11 cellular contexts compared by ENCODE assay signal in the genomic region with DNA sequence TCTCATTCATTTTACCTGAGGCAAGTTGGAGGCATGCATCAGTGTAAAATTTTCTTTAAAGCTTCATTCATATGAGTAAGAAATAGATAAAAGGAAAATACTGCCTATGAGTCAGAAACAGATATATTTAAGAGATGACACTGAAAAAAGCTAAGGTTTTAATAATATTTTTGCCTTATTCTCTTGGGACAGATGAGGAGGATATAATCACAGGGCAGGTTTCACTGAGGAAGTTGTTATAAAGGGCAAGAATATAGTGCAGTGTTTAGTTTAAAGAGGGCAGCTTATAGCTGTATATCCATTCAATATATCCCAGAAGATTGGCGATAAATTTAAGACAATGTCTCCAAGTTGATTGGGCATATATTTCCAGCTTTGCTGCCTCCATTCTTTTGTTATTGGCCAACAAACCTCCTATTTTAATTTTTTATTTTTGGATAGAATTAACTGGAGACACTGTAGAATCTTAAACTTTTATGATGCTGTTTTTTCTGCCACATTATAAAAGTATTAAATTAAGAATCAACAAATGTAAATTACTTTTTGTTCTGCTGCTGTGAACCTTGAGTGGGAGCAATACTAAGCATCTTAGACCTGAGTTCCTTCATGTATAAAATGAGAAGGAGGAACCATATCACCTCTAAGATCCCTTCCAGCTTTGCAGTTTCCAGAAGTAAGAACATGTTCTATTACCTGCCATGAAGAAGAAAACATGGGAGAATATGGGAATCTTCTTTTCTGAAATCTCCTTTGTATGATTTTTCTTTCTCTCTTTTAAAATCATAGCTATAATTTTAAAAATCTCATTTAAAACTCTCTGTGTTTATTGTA.
DNase-seq lines count a peak whose midpoint lies in the region; ATAC-seq and TF ChIP-seq lines count a peak whose summit lies in the region.
"Had no signal": no experiment of that assay in that cellular context is flagged by ENCODE, and none has a peak within 500 bp of the region (broad histone marks: within the 10 kb centered on the region; RNA-seq: fewer than 3 reads in every experiment).

No MANE protein-coding gene starts in this region.

- TF ChIP-seq POLR2A in body of pancreas (IDR thresholded peaks at IDR 0.05): no peak

- peak; percentile 3 for ATAC-seq in GM18520 (IDR thresholded peaks at IDR 0.05; ENCODE audit: unreplicated experiment)
- ATAC-seq in GM21447 (IDR thresholded peaks at IDR 0.05; ENCODE audit: unreplicated experiment): peak; percentile 17
- peak; percentile 2 for ATAC-seq in HG03045 (IDR thresholded peaks at IDR 0.05; ENCODE audit: unreplicated experiment)
- no peak for ATAC-seq in body of pancreas

- no peaks in the 10 kb centered on the region for H3K79me2 ChIP-seq in MM.1S (ENCODE audit: low read length)

- peaks cover 10% of the 10 kb centered on the region for H3F3A ChIP-seq in MM.1S (ENCODE audit: insufficient read depth, low read length)

- H3K4me2 ChIP-seq in MM.1S (ENCODE audit: low read depth, low read length): no peak overlapping the region

- peak overlapping the region; percentile 49; the same call in 1 of the 2 replicates for H3K27ac ChIP-seq in MM.1S (ENCODE audit: low read length)
- H3K27ac ChIP-seq in body of pancreas: no peak overlapping the region

- intact Hi-C loops in body of pancreas (cut with DNase I): no loop called here

- DNase-seq in MM.1S (no peak), AG20443 (ENCODE audit: low spot score) (no peak), body of pancreas (no peak), SK-N-DZ (ENCODE audit: low spot score) (no peak)
- DNase-seq in stimulated activated naive CD4-positive, alpha-beta T cell (lab: John Stamatoyannopoulos, UW): no peak
- DNase-seq: CD4-positive, alpha-beta memory T cell; NCI-H187 had no signal

- H3K27me3 ChIP-seq in MM.1S (replicated peaks; ENCODE audit: insufficient read depth, low read length) (no peaks in the 10 kb centered on the region), body of pancreas (no peaks in the 10 kb centered on the region)
- H3K27me3 ChIP-seq: Peyer's patch had no signal

- 92 to 97% methylated on average over 1 of the region's 1 CpG for WGBS in body of pancreas, 2 donors

- no peak overlapping the region for H2AFZ ChIP-seq in MM.1S (ENCODE audit: low read length)

- TF ChIP-seq CTCF in MM.1S (IDR thresholded peaks at IDR 0.05; ENCODE audit: low read length) (no peak), body of pancreas (IDR thresholded peaks at IDR 0.05) (no peak)

- no peak overlapping the region for H3K9ac ChIP-seq in MM.1S (ENCODE audit: low read length)

- H4K20me1 ChIP-seq in MM.1S (ENCODE audit: insufficient read depth, low read length): no peaks in the 10 kb centered on the region

- no peaks in the 10 kb centered on the region for H3K9me2 ChIP-seq in MM.1S (replicated peaks; ENCODE audit: insufficient read depth, low read length)

- H3K9me3 ChIP-seq in MM.1S (replicated peaks; ENCODE audit: insufficient read depth, low read length) (no peaks in the 10 kb centered on the region), body of pancreas (no peaks in the 10 kb centered on the region)
- H3K9me3 ChIP-seq: Peyer's patch had no signal

- H3K4me1 ChIP-seq in MM.1S (ENCODE audit: low read length) (peaks cover 11% of the 10 kb centered on the region; the same call in 1 of the 2 replicates), body of pancreas (no peaks in the 10 kb centered on the region)

- H3K4me3 ChIP-seq in MM.1S (ENCODE audit: low read length) (no peak overlapping the region), body of pancreas (no peak overlapping the region)
- H3K4me3 ChIP-seq: Peyer's patch had no signal

- H3K36me3 ChIP-seq in MM.1S (replicated peaks; ENCODE audit: insufficient read depth, low read length) (no peaks in the 10 kb centered on the region), body of pancreas (replicated peaks in 1 of 2; ENCODE audit: insufficient read depth in 1 of 2, low read depth in 2 of 2) (no peaks in the 10 kb centered on the region)
- H3K36me3 ChIP-seq: Peyer's patch had no signal
